7 cellular contexts compared by ENCODE assay signal in the genomic region with DNA sequence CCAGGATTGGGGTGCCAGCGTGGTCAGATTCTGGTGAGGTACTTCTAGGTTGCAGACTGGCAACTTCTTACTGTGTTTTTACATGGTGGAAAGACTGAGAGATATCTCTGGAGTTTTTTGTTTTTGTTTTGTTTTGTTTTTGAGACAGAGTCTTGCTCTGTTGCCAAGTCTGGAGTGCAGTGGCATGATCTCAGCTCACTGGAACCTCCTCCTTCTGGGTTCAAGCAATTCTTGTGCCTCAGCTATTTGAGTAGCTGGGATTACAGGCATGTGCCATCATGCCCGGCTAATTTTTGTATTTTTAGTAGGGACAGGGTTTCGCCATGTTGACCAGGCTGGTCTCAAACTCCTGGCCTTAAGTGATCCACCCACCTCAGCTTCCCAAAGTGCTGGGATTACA. TPM values are rescaled to one million over a fixed set of nuclear protein-coding genes. Genes with fewer than 3 reads are reported as not detected.
"Had no signal": no experiment of that assay in that cellular context is flagged by ENCODE, and none has a peak within 500 bp of the region (broad histone marks: within the 10 kb centered on the region; RNA-seq: fewer than 3 reads in every experiment).

No MANE protein-coding gene starts in this region.

RNA-seq across cellular contexts. Expression of gene GCKR, which starts 57.8 kb away (rescaled TPM):
- total RNA-seq: MCF 10A, NCI-H460, OCI-LY7, Right ventricle myocardium inferior, RPMI7951, SJCRH30, SK-MEL-5 had no signal

RNA-seq across cellular contexts. Expression of gene FNDC4, which starts 59.5 kb away (rescaled TPM):
- total RNA-seq: NCI-H460, OCI-LY7 had no signal
